ENCODE assay signal across 1 cellular context in genomic region chr1:186617860-186618780, GRCh38.
TF ChIP-seq lines count a peak whose summit lies in the region.

No MANE protein-coding gene starts in this region.

TF ChIP-seq in GM23338, 12 proteins besides CTCF, POLR2A, EP300 and RAD21 (continued from another document):
- TF ChIP-seq ZNF462 (CRISPR knock-in tag; IDR thresholded peaks at IDR 0.05) (no peak), JUNB (IDR thresholded peaks at IDR 0.05; ENCODE audit: unreplicated experiment) (no peak), CREB1 (CRISPR knock-in tag; IDR thresholded peaks at IDR 0.05; ENCODE audit: low read depth) (no peak), ZNF114 (CRISPR knock-in tag; IDR thresholded peaks at IDR 0.05) (no peak)
